In the genomic region with DNA sequence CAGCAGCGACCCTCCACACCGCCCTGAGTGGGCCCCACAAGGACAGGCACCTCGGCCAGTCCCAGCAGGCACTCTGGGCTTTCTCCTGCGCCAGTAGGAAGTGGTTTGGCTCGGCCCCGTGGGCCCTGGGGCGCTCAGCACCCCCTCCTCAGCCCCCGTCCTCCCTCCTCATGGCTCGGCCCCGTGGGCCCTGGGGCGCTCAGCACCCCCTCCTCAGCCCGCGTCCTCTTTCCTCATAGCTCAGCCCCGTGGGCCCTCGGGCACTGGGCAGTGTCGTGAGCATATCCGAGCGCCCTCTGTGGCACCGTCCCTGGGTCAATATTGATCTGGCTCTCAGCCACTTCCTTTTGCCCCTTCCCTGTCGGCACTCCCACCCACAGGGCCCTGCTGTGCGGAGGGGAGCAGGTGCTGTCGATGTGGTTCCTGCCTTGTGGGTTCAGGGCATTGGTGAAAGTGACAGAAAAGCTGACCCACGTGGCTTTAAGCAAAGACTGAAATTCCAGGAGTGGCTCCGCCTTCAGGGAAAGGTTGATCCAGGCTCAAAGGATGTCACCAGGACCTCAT, we compare ENCODE assay signal across 1 cellular context.
TF ChIP-seq lines count a peak whose summit lies in the region.

No MANE protein-coding gene starts in this region.

TF ChIP-seq in GM23338, 12 proteins besides CTCF, POLR2A, EP300 and RAD21:
- TF ChIP-seq POLR2AphosphoS5 (IDR thresholded peaks at IDR 0.05; ENCODE audit: low read depth) (no peak), EZH2phosphoT487 (IDR thresholded peaks at IDR 0.05; ENCODE audit: unreplicated experiment) (no peak), ZNF114 (CRISPR knock-in tag; IDR thresholded peaks at IDR 0.05) (no peak), CREB1 (CRISPR knock-in tag; IDR thresholded peaks at IDR 0.05; ENCODE audit: low read depth) (no peak), NANOG (IDR thresholded peaks at IDR 0.05; ENCODE audit: borderline replicate concordance) (no peak), ZNF331 (CRISPR knock-in tag; IDR thresholded peaks at IDR 0.05; ENCODE audit: low read depth) (no peak), JUNB (IDR thresholded peaks at IDR 0.05; ENCODE audit: unreplicated experiment) (no peak)
- TF ChIP-seq, protein P1, sequence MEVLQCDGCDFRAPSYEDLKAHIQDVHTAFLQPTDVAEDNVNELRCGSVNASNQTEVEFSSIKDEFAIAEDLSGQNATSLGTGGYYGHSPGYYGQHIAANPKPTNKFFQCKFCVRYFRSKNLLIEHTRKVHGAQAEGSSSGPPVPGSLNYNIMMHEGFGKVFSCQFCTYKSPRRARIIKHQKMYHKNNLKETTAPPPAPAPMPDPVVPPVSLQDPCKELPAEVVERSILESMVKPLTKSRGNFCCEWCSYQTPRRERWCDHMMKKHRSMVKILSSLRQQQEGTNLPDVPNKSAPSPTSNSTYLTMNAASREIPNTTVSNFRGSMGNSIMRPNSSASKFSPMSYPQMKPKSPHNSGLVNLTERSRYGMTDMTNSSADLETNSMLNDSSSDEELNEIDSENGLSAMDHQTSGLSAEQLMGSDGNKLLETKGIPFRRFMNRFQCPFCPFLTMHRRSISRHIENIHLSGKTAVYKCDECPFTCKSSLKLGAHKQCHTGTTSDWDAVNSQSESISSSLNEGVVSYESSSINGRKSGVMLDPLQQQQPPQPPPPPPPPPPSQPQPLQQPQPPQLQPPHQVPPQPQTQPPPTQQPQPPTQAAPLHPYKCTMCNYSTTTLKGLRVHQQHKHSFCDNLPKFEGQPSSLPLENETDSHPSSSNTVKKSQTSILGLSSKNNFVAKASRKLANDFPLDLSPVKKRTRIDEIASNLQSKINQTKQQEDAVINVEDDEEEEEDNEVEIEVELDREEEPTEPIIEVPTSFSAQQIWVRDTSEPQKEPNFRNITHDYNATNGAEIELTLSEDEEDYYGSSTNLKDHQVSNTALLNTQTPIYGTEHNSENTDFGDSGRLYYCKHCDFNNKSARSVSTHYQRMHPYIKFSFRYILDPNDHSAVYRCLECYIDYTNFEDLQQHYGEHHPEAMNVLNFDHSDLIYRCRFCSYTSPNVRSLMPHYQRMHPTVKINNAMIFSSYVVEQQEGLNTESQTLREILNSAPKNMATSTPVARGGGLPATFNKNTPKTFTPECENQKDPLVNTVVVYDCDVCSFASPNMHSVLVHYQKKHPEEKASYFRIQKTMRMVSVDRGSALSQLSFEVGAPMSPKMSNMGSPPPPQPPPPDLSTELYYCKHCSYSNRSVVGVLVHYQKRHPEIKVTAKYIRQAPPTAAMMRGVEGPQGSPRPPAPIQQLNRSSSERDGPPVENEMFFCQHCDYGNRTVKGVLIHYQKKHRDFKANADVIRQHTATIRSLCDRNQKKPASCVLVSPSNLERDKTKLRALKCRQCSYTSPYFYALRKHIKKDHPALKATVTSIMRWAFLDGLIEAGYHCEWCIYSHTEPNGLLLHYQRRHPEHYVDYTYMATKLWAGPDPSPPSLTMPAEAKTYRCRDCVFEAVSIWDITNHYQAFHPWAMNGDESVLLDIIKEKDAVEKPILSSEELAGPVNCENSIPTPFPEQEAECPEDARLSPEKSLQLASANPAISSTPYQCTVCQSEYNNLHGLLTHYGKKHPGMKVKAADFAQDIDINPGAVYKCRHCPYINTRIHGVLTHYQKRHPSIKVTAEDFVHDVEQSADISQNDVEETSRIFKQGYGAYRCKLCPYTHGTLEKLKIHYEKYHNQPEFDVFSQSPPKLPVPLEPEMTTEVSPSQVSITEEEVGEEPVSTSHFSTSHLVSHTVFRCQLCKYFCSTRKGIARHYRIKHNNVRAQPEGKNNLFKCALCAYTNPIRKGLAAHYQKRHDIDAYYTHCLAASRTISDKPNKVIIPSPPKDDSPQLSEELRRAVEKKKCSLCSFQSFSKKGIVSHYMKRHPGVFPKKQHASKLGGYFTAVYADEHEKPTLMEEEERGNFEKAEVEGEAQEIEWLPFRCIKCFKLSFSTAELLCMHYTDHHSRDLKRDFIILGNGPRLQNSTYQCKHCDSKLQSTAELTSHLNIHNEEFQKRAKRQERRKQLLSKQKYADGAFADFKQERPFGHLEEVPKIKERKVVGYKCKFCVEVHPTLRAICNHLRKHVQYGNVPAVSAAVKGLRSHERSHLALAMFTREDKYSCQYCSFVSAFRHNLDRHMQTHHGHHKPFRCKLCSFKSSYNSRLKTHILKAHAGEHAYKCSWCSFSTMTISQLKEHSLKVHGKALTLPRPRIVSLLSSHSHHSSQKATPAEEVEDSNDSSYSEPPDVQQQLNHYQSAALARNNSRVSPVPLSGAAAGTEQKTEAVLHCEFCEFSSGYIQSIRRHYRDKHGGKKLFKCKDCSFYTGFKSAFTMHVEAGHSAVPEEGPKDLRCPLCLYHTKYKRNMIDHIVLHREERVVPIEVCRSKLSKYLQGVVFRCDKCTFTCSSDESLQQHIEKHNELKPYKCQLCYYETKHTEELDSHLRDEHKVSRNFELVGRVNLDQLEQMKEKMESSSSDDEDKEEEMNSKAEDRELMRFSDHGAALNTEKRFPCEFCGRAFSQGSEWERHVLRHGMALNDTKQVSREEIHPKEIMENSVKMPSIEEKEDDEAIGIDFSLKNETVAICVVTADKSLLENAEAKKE (CRISPR knock-in tag; IDR thresholded peaks at IDR 0.05) = no peak
- TF ChIP-seq, protein P2, sequence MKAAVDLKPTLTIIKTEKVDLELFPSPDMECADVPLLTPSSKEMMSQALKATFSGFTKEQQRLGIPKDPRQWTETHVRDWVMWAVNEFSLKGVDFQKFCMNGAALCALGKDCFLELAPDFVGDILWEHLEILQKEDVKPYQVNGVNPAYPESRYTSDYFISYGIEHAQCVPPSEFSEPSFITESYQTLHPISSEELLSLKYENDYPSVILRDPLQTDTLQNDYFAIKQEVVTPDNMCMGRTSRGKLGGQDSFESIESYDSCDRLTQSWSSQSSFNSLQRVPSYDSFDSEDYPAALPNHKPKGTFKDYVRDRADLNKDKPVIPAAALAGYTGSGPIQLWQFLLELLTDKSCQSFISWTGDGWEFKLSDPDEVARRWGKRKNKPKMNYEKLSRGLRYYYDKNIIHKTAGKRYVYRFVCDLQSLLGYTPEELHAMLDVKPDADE (IDR thresholded peaks at IDR 0.05) = no peak
